In genomic region chr1:155889566-155889965, GRCh38 we compare ENCODE assay signal across 18 cellular contexts. TPM values are rescaled to one million over a fixed set of nuclear protein-coding genes. Genes with fewer than 3 reads are reported as not detected.
A peak's percentile ranks its signal among the peaks of the same experiment; 100 is the strongest.
DNase-seq lines count a peak whose midpoint lies in the region; ATAC-seq, FAIRE-seq and TF ChIP-seq lines count a peak whose summit lies in the region.
"Had no signal": no experiment of that assay in that cellular context is flagged by ENCODE, and none has a peak within 500 bp of the region (broad histone marks: within the 10 kb centered on the region; RNA-seq: fewer than 3 reads in every experiment).

No MANE protein-coding gene starts in this region.

- H3K27me3 ChIP-seq in left ventricle myocardium inferior (ENCODE audit: low read depth), result no peaks in the 10 kb centered on the region
- H3K27me3 ChIP-seq in bronchial epithelial cell (ENCODE audit: control insufficient read depth, insufficient read depth, low read length), result no peaks in the 10 kb centered on the region
- H3K27me3 ChIP-seq: SJSA1 had no signal

- peaks cover 31% of the 10 kb centered on the region for H3K4me1 ChIP-seq in left ventricle myocardium inferior

- H3K27ac ChIP-seq in left ventricle myocardium inferior (replicated peaks), result peak overlapping the region; percentile 51
- H3K27ac ChIP-seq: RWPE1, SJSA1 had no signal

- intact Hi-C loops in left ventricle myocardium inferior (cut with micrococcal nuclease), result no loop called here
- intact Hi-C loops in Right ventricle myocardium superior (cut with DNase I), result no loop called here

- no peak overlapping the region for H3K4me3 ChIP-seq in left ventricle myocardium inferior
- H3K4me3 ChIP-seq in bronchial epithelial cell (ENCODE audit: low read depth, low read length), result no peak overlapping the region
- no peak overlapping the region for H3K4me3 ChIP-seq in fibroblast of the aortic adventitia (ENCODE audit: low read depth, low read length)
- H3K4me3 ChIP-seq: SJSA1 had no signal

- FAIRE-seq in bronchial epithelial cell (lab: Jason Lieb, UNC), result no peak

- no peak for DNase-seq in left ventricle myocardium inferior
- DNase-seq in Right ventricle myocardium superior, result no peak
- peak; percentile 4 for DNase-seq in bronchial epithelial cell (ENCODE audit: low read depth)
- peak; percentile 74 for DNase-seq in fibroblast of the aortic adventitia (ENCODE audit: low read depth)
- DNase-seq in stimulated activated CD4-positive, alpha-beta T cell treated with anti-CD3 and anti-CD28 coated beads, Interleukin-12 subunit alpha, Interleukin-12 subunit beta, amount 100 ng/mL, for 4 hours, result no peak
- DNase-seq in NCI-H1092 (lab: John Stamatoyannopoulos, UW), result no peak
- DNase-seq in GM20000 (ENCODE audit: low spot score), result no peak
- DNase-seq: 8988T; CD4-positive, CD25-positive, alpha-beta regulatory T cell; DMS79; Karpas-422; NCI-H1417; NCI-H1930; NCI-H524 treated with DMSO at 0.1 percent for 48 hours had no signal

- ATAC-seq in Right ventricle myocardium superior (ENCODE audit: poor library complexity) (no peak), HG03095 (IDR thresholded peaks at IDR 0.05; ENCODE audit: unreplicated experiment) (no peak)

- H3K9me3 ChIP-seq in left ventricle myocardium inferior (replicated peaks), result no peaks in the 10 kb centered on the region
- H3K9me3 ChIP-seq: SJSA1 had no signal

- H3K36me3 ChIP-seq in left ventricle myocardium inferior, result no peaks in the 10 kb centered on the region
- no peaks in the 10 kb centered on the region for H3K36me3 ChIP-seq in bronchial epithelial cell (ENCODE audit: control insufficient read depth, insufficient read depth, low read length)
- H3K36me3 ChIP-seq: SJSA1 had no signal

- TF ChIP-seq CTCF in left ventricle myocardium inferior (IDR thresholded peaks at IDR 0.05; ENCODE audit: borderline replicate concordance) (no peak), bronchial epithelial cell (IDR thresholded peaks at IDR 0.05; ENCODE audit: insufficient read depth, low read length, severe bottlenecking) (no peak), fibroblast of the aortic adventitia (IDR thresholded peaks at IDR 0.05; ENCODE audit: insufficient read depth, low read length) (no peak), GM20000 (IDR thresholded peaks at IDR 0.05; ENCODE audit: extremely low read depth, missing control alignments) (no peak)

RNA-seq across cellular contexts. Expression of gene RIT1, which starts 21.6 kb away (rescaled TPM):
- total RNA-seq in left ventricle myocardium inferior, result 19.0 TPM
- 19.0 TPM for total RNA-seq in Right ventricle myocardium superior
- total RNA-seq in bronchial epithelial cell, result 49.8 and 66.6 TPM in 2 replicates
- 33.7 and 35.4 TPM in 2 replicates for total RNA-seq in fibroblast of the aortic adventitia (ENCODE audit: low replicate concordance)

RNA-seq across cellular contexts. Expression of gene SYT11, which starts 30.2 kb away (rescaled TPM):
- 11.1 TPM for total RNA-seq in left ventricle myocardium inferior
- total RNA-seq in Right ventricle myocardium superior, result 7.0 TPM
- total RNA-seq in bronchial epithelial cell, result 0.26 and 0.77 TPM in 2 replicates
- total RNA-seq in fibroblast of the aortic adventitia (ENCODE audit: low replicate concordance), result 19.5 and 48.6 TPM in 2 replicates

RNA-seq across cellular contexts. Expression of gene GON4L, which starts 32.6 kb away (rescaled TPM):
- 24.1 TPM for total RNA-seq in left ventricle myocardium inferior
- total RNA-seq in Right ventricle myocardium superior, result 17.9 TPM
- total RNA-seq in bronchial epithelial cell, result 20.1 and 20.5 TPM in 2 replicates
- 39.9 and 50.0 TPM in 2 replicates for total RNA-seq in fibroblast of the aortic adventitia (ENCODE audit: low replicate concordance)

RNA-seq across cellular contexts. Expression of gene KHDC4, which starts 44.6 kb away (rescaled TPM):
- total RNA-seq in left ventricle myocardium inferior (21.2 TPM), Right ventricle myocardium superior (22.5 TPM), bronchial epithelial cell (20.3 and 30.3 TPM in 2 replicates), fibroblast of the aortic adventitia (ENCODE audit: low replicate concordance) (11.3 and 31.0 TPM in 2 replicates)

RNA-seq across cellular contexts. Expression of gene RXFP4, which starts 51.9 kb away (rescaled TPM):
- total RNA-seq in left ventricle myocardium inferior (not detected), Right ventricle myocardium superior (not detected), bronchial epithelial cell (not detected in 2 replicates), fibroblast of the aortic adventitia (ENCODE audit: low replicate concordance) (0.09 TPM in 1 of 2 replicates, not detected in the other)
- total RNA-seq: CD4-positive, CD25-positive, alpha-beta regulatory T cell; H4; SJSA1 had no signal

Comparison
In these comparisons a context has a peak if more than half of its experiments do, and no peak if none do; other contexts are left out.
1. DNase-seq: peak in bronchial epithelial cell (single experiment) and fibroblast of the aortic adventitia (single experiment); none in left ventricle myocardium inferior (single experiment), Right ventricle myocardium superior (single experiment), stimulated activated CD4-positive, alpha-beta T cell treated with anti-CD3 and anti-CD28 coated beads, Interleukin-12 subunit alpha, Interleukin-12 subunit beta, amount 100 ng/mL, for 4 hours (single experiment), NCI-H1092 (single experiment) and GM20000 (single experiment).